ENCODE assay signal across 1 cellular context in the genomic region with DNA sequence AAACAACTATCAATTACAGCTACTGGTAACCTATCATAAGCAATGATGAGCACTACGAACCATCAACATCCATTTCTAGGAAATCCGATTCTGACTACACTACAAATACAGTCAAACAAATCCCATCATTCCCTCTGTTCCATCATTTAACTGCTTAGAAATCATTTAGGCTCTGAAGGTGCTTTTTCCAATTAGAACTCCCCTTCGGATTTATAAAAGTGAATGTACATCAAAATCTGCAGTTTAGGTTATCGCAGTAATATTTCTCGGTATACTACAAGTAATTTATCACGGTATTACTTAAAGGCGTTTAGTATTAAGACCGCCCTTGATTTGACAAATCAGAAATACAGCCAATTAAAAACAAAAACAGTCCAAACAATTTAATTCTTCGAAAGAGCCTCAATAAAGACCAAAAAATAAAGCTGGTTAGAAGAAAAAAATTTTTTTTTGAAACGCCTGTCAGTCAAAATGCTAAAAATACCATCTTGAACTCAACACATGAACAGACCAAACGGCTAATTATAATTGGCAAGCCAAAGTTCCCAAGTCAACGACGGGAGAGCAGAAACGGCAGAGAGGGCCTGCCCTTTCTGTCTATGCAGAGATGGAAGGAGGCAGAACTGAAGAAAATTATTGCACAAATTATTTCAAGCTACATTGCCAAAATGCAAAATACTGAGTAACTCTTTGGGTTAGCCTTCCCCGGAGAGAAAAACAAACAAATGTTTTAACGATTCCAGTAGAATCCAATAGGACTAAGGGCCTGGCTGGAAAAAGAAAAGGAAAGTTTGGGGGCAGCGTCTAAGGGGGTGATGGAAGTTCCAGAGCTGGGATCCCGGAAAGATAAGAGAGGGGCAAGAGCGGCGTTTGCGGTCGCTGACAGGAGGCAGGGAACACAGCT.
TF ChIP-seq lines count a peak whose summit lies in the region.

No MANE protein-coding gene starts in this region.

TF ChIP-seq in HepG2, 621 proteins besides CTCF, POLR2A, EP300 and RAD21 (continued from another document and continues in another):
- TF ChIP-seq, protein P1, sequence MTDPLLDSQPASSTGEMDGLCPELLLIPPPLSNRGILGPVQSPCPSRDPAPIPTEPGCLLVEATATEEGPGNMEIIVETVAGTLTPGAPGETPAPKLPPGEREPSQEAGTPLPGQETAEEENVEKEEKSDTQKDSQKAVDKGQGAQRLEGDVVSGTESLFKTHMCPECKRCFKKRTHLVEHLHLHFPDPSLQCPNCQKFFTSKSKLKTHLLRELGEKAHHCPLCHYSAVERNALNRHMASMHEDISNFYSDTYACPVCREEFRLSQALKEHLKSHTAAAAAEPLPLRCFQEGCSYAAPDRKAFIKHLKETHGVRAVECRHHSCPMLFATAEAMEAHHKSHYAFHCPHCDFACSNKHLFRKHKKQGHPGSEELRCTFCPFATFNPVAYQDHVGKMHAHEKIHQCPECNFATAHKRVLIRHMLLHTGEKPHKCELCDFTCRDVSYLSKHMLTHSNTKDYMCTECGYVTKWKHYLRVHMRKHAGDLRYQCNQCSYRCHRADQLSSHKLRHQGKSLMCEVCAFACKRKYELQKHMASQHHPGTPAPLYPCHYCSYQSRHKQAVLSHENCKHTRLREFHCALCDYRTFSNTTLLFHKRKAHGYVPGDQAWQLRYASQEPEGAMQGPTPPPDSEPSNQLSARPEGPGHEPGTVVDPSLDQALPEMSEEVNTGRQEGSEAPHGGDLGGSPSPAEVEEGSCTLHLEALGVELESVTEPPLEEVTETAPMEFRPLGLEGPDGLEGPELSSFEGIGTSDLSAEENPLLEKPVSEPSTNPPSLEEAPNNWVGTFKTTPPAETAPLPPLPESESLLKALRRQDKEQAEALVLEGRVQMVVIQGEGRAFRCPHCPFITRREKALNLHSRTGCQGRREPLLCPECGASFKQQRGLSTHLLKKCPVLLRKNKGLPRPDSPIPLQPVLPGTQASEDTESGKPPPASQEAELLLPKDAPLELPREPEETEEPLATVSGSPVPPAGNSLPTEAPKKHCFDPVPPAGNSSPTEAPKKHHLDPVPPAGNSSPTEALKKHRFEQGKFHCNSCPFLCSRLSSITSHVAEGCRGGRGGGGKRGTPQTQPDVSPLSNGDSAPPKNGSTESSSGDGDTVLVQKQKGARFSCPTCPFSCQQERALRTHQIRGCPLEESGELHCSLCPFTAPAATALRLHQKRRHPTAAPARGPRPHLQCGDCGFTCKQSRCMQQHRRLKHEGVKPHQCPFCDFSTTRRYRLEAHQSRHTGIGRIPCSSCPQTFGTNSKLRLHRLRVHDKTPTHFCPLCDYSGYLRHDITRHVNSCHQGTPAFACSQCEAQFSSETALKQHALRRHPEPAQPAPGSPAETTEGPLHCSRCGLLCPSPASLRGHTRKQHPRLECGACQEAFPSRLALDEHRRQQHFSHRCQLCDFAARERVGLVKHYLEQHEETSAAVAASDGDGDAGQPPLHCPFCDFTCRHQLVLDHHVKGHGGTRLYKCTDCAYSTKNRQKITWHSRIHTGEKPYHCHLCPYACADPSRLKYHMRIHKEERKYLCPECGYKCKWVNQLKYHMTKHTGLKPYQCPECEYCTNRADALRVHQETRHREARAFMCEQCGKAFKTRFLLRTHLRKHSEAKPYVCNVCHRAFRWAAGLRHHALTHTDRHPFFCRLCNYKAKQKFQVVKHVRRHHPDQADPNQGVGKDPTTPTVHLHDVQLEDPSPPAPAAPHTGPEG (CRISPR knock-in tag; IDR thresholded peaks at IDR 0.05): no peak
- TF ChIP-seq GFI1 (CRISPR knock-in tag; IDR thresholded peaks at IDR 0.05; ENCODE audit: borderline replicate concordance) (no peak), ZNF232 (CRISPR knock-in tag; IDR thresholded peaks at IDR 0.05; ENCODE audit: borderline replicate concordance) (no peak), ZNF737 (CRISPR knock-in tag; IDR thresholded peaks at IDR 0.05; ENCODE audit: borderline replicate concordance) (no peak), SIN3A (IDR thresholded peaks at IDR 0.05; ENCODE audit: borderline replicate concordance, low read depth, low read length) (peak; percentile 44; the same call in 1 of the 2 replicates), ZNF83 (CRISPR knock-in tag; IDR thresholded peaks at IDR 0.05; ENCODE audit: borderline replicate concordance) (no peak), ZNF331 (CRISPR knock-in tag; IDR thresholded peaks at IDR 0.05) (no peak), MBD4 (IDR thresholded peaks at IDR 0.05; ENCODE audit: borderline replicate concordance, low read length) (peak; percentile 62; the same call in 1 of the 2 replicates), ZMAT3 (CRISPR knock-in tag; conservative IDR thresholded peaks at IDR 0.05) (no peak), SMYD3 (CRISPR knock-in tag; IDR thresholded peaks at IDR 0.05) (no peak), ZNF121 (CRISPR knock-in tag; IDR thresholded peaks at IDR 0.05) (no peak), SSRP1 (CRISPR knock-in tag; IDR thresholded peaks at IDR 0.05) (0 out of 2 replicates have a peak, but pooled peaks have one; percentile 27), ZNF607 (CRISPR knock-in tag; IDR thresholded peaks at IDR 0.05; ENCODE audit: borderline replicate concordance) (no peak), ZNF124 (CRISPR knock-in tag; IDR thresholded peaks at IDR 0.05) (0 out of 2 replicates have a peak, but pooled peaks have one; percentile 7), ZNF501 (CRISPR knock-in tag; IDR thresholded peaks at IDR 0.05) (peak; percentile 45; the same call in 1 of the 2 replicates), PTBP1 (IDR thresholded peaks at IDR 0.05; ENCODE audit: low read depth, low read length, poor library complexity, severe bottlenecking) (no peak), ELF4 (CRISPR knock-in tag; IDR thresholded peaks at IDR 0.05; ENCODE audit: borderline replicate concordance) (no peak), ZFP1 (CRISPR knock-in tag; IDR thresholded peaks at IDR 0.05) (no peak), SUZ12 (IDR thresholded peaks at IDR 0.05; ENCODE audit: low read depth, low read length) (no peak), SAP130 (CRISPR knock-in tag; IDR thresholded peaks at IDR 0.05; ENCODE audit: low read depth) (peak; percentile 66), RFX5 (IDR thresholded peaks at IDR 0.05; ENCODE audit: low read depth, low read length) (no peak), TOE1 (CRISPR knock-in tag; IDR thresholded peaks at IDR 0.05) (no peak), ZNF747 (CRISPR knock-in tag; IDR thresholded peaks at IDR 0.05; ENCODE audit: borderline replicate concordance) (no peak), HNRNPUL1 (IDR thresholded peaks at IDR 0.05; ENCODE audit: low read depth, low read length) (no peak), ZKSCAN1 (IDR thresholded peaks at IDR 0.05; ENCODE audit: low read length) (no peak), ZNF577 (CRISPR knock-in tag; IDR thresholded peaks at IDR 0.05; ENCODE audit: borderline replicate concordance, low read depth) (no peak), ZNF160 (CRISPR knock-in tag; IDR thresholded peaks at IDR 0.05) (no peak), BRD4 (CRISPR knock-in tag; IDR thresholded peaks at IDR 0.05) (0 out of 2 replicates have a peak, but pooled peaks have one; percentile 10)
- TF ChIP-seq, protein P2, sequence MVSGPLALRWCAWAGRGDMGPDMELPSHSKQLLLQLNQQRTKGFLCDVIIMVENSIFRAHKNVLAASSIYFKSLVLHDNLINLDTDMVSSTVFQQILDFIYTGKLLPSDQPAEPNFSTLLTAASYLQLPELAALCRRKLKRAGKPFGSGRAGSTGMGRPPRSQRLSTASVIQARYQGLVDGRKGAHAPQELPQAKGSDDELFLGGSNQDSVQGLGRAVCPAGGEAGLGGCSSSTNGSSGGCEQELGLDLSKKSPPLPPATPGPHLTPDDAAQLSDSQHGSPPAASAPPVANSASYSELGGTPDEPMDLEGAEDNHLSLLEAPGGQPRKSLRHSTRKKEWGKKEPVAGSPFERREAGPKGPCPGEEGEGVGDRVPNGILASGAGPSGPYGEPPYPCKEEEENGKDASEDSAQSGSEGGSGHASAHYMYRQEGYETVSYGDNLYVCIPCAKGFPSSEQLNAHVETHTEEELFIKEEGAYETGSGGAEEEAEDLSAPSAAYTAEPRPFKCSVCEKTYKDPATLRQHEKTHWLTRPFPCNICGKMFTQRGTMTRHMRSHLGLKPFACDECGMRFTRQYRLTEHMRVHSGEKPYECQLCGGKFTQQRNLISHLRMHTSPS (CRISPR knock-in tag; IDR thresholded peaks at IDR 0.05; ENCODE audit: low read depth): no peak
- TF ChIP-seq, protein P3, sequence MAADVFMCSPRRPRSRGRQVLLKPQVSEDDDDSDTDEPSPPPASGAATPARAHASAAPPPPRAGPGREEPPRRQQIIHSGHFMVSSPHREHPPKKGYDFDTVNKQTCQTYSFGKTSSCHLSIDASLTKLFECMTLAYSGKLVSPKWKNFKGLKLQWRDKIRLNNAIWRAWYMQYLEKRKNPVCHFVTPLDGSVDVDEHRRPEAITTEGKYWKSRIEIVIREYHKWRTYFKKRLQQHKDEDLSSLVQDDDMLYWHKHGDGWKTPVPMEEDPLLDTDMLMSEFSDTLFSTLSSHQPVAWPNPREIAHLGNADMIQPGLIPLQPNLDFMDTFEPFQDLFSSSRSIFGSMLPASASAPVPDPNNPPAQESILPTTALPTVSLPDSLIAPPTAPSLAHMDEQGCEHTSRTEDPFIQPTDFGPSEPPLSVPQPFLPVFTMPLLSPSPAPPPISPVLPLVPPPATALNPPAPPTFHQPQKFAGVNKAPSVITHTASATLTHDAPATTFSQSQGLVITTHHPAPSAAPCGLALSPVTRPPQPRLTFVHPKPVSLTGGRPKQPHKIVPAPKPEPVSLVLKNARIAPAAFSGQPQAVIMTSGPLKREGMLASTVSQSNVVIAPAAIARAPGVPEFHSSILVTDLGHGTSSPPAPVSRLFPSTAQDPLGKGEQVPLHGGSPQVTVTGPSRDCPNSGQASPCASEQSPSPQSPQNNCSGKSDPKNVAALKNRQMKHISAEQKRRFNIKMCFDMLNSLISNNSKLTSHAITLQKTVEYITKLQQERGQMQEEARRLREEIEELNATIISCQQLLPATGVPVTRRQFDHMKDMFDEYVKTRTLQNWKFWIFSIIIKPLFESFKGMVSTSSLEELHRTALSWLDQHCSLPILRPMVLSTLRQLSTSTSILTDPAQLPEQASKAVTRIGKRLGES (CRISPR knock-in tag; IDR thresholded peaks at IDR 0.05; ENCODE audit: borderline replicate concordance): 0 out of 2 replicates have a peak, but pooled peaks have one; percentile 55
- TF ChIP-seq, protein P4, sequence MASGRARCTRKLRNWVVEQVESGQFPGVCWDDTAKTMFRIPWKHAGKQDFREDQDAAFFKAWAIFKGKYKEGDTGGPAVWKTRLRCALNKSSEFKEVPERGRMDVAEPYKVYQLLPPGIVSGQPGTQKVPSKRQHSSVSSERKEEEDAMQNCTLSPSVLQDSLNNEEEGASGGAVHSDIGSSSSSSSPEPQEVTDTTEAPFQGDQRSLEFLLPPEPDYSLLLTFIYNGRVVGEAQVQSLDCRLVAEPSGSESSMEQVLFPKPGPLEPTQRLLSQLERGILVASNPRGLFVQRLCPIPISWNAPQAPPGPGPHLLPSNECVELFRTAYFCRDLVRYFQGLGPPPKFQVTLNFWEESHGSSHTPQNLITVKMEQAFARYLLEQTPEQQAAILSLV (CRISPR knock-in tag; IDR thresholded peaks at IDR 0.05; ENCODE audit: borderline replicate concordance): no peak
- TF ChIP-seq, protein P5, sequence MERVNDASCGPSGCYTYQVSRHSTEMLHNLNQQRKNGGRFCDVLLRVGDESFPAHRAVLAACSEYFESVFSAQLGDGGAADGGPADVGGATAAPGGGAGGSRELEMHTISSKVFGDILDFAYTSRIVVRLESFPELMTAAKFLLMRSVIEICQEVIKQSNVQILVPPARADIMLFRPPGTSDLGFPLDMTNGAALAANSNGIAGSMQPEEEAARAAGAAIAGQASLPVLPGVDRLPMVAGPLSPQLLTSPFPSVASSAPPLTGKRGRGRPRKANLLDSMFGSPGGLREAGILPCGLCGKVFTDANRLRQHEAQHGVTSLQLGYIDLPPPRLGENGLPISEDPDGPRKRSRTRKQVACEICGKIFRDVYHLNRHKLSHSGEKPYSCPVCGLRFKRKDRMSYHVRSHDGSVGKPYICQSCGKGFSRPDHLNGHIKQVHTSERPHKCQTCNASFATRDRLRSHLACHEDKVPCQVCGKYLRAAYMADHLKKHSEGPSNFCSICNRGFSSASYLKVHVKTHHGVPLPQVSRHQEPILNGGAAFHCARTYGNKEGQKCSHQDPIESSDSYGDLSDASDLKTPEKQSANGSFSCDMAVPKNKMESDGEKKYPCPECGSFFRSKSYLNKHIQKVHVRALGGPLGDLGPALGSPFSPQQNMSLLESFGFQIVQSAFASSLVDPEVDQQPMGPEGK (CRISPR knock-in tag; IDR thresholded peaks at IDR 0.05): no peak
- TF ChIP-seq, protein P6, sequence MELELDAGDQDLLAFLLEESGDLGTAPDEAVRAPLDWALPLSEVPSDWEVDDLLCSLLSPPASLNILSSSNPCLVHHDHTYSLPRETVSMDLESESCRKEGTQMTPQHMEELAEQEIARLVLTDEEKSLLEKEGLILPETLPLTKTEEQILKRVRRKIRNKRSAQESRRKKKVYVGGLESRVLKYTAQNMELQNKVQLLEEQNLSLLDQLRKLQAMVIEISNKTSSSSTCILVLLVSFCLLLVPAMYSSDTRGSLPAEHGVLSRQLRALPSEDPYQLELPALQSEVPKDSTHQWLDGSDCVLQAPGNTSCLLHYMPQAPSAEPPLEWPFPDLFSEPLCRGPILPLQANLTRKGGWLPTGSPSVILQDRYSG (CRISPR knock-in tag; IDR thresholded peaks at IDR 0.05): peak; percentile 31; the same call in 1 of the 2 replicates
- TF ChIP-seq, protein P7, sequence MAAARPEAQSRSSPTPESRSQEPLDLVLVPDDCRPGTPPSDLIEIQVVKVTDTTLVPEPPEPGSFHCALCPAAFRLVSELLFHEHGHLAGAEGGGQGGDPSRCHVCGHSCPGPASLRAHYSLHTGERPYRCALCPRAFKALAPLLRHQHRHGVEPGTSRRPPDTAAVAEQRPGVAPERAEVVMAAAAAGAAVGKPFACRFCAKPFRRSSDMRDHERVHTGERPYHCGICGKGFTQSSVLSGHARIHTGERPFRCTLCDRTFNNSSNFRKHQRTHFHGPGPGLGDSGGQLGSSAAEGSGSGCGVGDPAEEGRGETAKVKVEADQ (CRISPR knock-in tag; IDR thresholded peaks at IDR 0.05; ENCODE audit: borderline replicate concordance): no peak
- TF ChIP-seq, protein P8, sequence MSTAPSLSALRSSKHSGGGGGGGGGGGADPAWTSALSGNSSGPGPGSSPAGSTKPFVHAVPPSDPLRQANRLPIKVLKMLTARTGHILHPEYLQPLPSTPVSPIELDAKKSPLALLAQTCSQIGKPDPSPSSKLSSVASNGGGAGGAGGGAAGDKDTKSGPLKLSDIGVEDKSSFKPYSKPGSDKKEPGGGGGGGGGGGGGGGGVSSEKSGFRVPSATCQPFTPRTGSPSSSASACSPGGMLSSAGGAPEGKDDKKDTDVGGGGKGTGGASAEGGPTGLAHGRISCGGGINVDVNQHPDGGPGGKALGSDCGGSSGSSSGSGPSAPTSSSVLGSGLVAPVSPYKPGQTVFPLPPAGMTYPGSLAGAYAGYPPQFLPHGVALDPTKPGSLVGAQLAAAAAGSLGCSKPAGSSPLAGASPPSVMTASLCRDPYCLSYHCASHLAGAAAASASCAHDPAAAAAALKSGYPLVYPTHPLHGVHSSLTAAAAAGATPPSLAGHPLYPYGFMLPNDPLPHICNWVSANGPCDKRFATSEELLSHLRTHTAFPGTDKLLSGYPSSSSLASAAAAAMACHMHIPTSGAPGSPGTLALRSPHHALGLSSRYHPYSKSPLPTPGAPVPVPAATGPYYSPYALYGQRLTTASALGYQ (CRISPR knock-in tag; IDR thresholded peaks at IDR 0.05): 0 out of 2 replicates have a peak, but pooled peaks have one; percentile 12
